Comparison of ENCODE assay signal across 8 cellular contexts in genomic region chr15:56887782-56888127, GRCh38. TPM values are rescaled to one million over a fixed set of nuclear protein-coding genes. Genes with fewer than 3 reads are reported as not detected.
DNase-seq lines count a peak whose midpoint lies in the region; ATAC-seq and TF ChIP-seq lines count a peak whose summit lies in the region.

No MANE protein-coding gene starts in this region.

- peak overlapping the region; percentile 75 for H3K9ac ChIP-seq in iPS-18a (ENCODE audit: low read length)

- no peaks in the 10 kb centered on the region for H3K9me3 ChIP-seq in iPS-18a (ENCODE audit: control insufficient read depth, low read depth, low read length)

- DNase-seq in HFF-Myc (ENCODE audit: extremely low read depth, low read depth) (no peak), HK-2 (ENCODE audit: unreplicated experiment) (no peak), NCI-H2029 (lab: John Stamatoyannopoulos, UW) (no peak)

- H3K27ac Mint-ChIP-seq in activated T-helper 17 cell treated with anti-CD3 and anti-CD28 coated beads, Interleukin-2, amount 50 U/mL, for 72 hours = peak overlapping the region; percentile 79
- peak overlapping the region; percentile 92 for H3K27ac Mint-ChIP-seq in stimulated activated memory B cell treated with anti-CD40 and anti-IgM and Interleukin-4, amounts not matched to agents 10 μg/mL and 1 μg/mL and 100 μg/mL, for 72 hours

- peaks cover 18% of the 10 kb centered on the region for H3K4me1 ChIP-seq in iPS-18a (ENCODE audit: control insufficient read depth, low read depth, low read length)

- H3K9me3 Mint-ChIP-seq in activated T-helper 17 cell treated with anti-CD3 and anti-CD28 coated beads, Interleukin-2, amount 50 U/mL, for 72 hours = no peaks in the 10 kb centered on the region
- H3K9me3 Mint-ChIP-seq in stimulated activated memory B cell treated with anti-CD40 and anti-IgM and Interleukin-4, amounts not matched to agents 10 μg/mL and 1 μg/mL and 100 μg/mL, for 72 hours = no peaks in the 10 kb centered on the region

- no peaks in the 10 kb centered on the region for H3K36me3 ChIP-seq in iPS-18a (ENCODE audit: control insufficient read depth, low read depth, low read length)

- peaks cover 14% of the 10 kb centered on the region for H3K27me3 ChIP-seq in iPS-18a (ENCODE audit: control insufficient read depth, insufficient read depth, low read length)

- no peaks in the 10 kb centered on the region for H3K36me3 Mint-ChIP-seq in activated T-helper 17 cell treated with anti-CD3 and anti-CD28 coated beads, Interleukin-2, amount 50 U/mL, for 72 hours (ENCODE audit: low read depth)
- no peaks in the 10 kb centered on the region for H3K36me3 Mint-ChIP-seq in stimulated activated memory B cell treated with anti-CD40 and anti-IgM and Interleukin-4, amounts not matched to agents 10 μg/mL and 1 μg/mL and 100 μg/mL, for 72 hours

- no peak for TF ChIP-seq CTCF in HFF-Myc (IDR thresholded peaks at IDR 0.05; ENCODE audit: low read depth, low read length, missing control alignments)

- peak overlapping the region; percentile 60 for H3K27ac ChIP-seq in iPS-18a (ENCODE audit: low read length)

- H3K4me3 ChIP-seq in HFF-Myc (replicated peaks; ENCODE audit: low read depth, low read length) (peak overlapping the region; percentile 45), iPS-18a (ENCODE audit: low read length) (peak overlapping the region; percentile 77)

- H3K4me3 Mint-ChIP-seq in activated T-helper 17 cell treated with anti-CD3 and anti-CD28 coated beads, Interleukin-2, amount 50 U/mL, for 72 hours = peak overlapping the region; percentile 76
- H3K4me3 Mint-ChIP-seq in stimulated activated memory B cell treated with anti-CD40 and anti-IgM and Interleukin-4, amounts not matched to agents 10 μg/mL and 1 μg/mL and 100 μg/mL, for 72 hours = peak overlapping the region; percentile 89

- peaks cover 7% of the 10 kb centered on the region for H3K4me1 Mint-ChIP-seq in activated T-helper 17 cell treated with anti-CD3 and anti-CD28 coated beads, Interleukin-2, amount 50 U/mL, for 72 hours
- peaks cover 25% of the 10 kb centered on the region for H3K4me1 Mint-ChIP-seq in stimulated activated memory B cell treated with anti-CD40 and anti-IgM and Interleukin-4, amounts not matched to agents 10 μg/mL and 1 μg/mL and 100 μg/mL, for 72 hours

- no peaks in the 10 kb centered on the region for H3K27me3 Mint-ChIP-seq in activated T-helper 17 cell treated with anti-CD3 and anti-CD28 coated beads, Interleukin-2, amount 50 U/mL, for 72 hours
- no peaks in the 10 kb centered on the region for H3K27me3 Mint-ChIP-seq in stimulated activated memory B cell treated with anti-CD40 and anti-IgM and Interleukin-4, amounts not matched to agents 10 μg/mL and 1 μg/mL and 100 μg/mL, for 72 hours

- ATAC-seq in activated T-helper 17 cell treated with anti-CD3 and anti-CD28 coated beads, Interleukin-2, amount 50 U/mL, for 72 hours (replicated peaks) = no peak
- no peak for ATAC-seq in stimulated activated memory B cell treated with anti-CD40 and anti-IgM and Interleukin-4, amounts not matched to agents 10 μg/mL and 1 μg/mL and 100 μg/mL, for 72 hours
- ATAC-seq in HG03469 (IDR thresholded peaks at IDR 0.05; ENCODE audit: unreplicated experiment) (no peak), HG02973 (IDR thresholded peaks at IDR 0.05; ENCODE audit: unreplicated experiment) (no peak)

RNA-seq across cellular contexts. Expression of gene TCF12, which starts 30.7 kb away (rescaled TPM):
- 10 to 100 TPM; 48.3 to 74.2 TPM for total RNA-seq in activated T-helper 17 cell treated with anti-CD3 and anti-CD28 coated beads, Interleukin-2, amount 50 U/mL, for 72 hours
